In genomic region chr7:32539366-32539765, GRCh38 we compare ENCODE assay signal across 1 cellular context.
A peak's percentile ranks its signal among the peaks of the same experiment; 100 is the strongest.
TF ChIP-seq lines count a peak whose summit lies in the region.

No MANE protein-coding gene starts in this region.

TF ChIP-seq in K562, 482 proteins besides CTCF, POLR2A, EP300 and RAD21 (continued from another document and continues in another):
- TF ChIP-seq ZBTB33 (CRISPR knock-in tag; IDR thresholded peaks at IDR 0.05): no peak
- TF ChIP-seq ZNF778 (CRISPR knock-in tag; IDR thresholded peaks at IDR 0.05): no peak
- TF ChIP-seq NR3C1 (CRISPR knock-in tag; IDR thresholded peaks at IDR 0.05): no peak
- no peak for TF ChIP-seq TCF7L2 (IDR thresholded peaks at IDR 0.05; ENCODE audit: low read depth, low read length)
- no peak for TF ChIP-seq JUND (IDR thresholded peaks at IDR 0.05; ENCODE audit: borderline replicate concordance, low read depth, low read length)
- TF ChIP-seq JUND (tag; IDR thresholded peaks at IDR 0.05; ENCODE audit: borderline replicate concordance, low read depth, low read length): no peak
- TF ChIP-seq SETDB1 (IDR thresholded peaks at IDR 0.05; ENCODE audit: low read length): no peak
- no peak for TF ChIP-seq SNIP1 (IDR thresholded peaks at IDR 0.05; ENCODE audit: low read depth)
- TF ChIP-seq YBX1 (IDR thresholded peaks at IDR 0.05): no peak
- TF ChIP-seq ZNF134 (CRISPR knock-in tag; conservative IDR thresholded peaks at IDR 0.05): peak; percentile 60
- no peak for TF ChIP-seq CHD4 (IDR thresholded peaks at IDR 0.05; ENCODE audit: insufficient read depth, insufficient replicate concordance, low read depth, low read length, poor library complexity, severe bottlenecking)
- no peak for TF ChIP-seq CREB5 (CRISPR knock-in tag; IDR thresholded peaks at IDR 0.05)
- TF ChIP-seq, protein P1, sequence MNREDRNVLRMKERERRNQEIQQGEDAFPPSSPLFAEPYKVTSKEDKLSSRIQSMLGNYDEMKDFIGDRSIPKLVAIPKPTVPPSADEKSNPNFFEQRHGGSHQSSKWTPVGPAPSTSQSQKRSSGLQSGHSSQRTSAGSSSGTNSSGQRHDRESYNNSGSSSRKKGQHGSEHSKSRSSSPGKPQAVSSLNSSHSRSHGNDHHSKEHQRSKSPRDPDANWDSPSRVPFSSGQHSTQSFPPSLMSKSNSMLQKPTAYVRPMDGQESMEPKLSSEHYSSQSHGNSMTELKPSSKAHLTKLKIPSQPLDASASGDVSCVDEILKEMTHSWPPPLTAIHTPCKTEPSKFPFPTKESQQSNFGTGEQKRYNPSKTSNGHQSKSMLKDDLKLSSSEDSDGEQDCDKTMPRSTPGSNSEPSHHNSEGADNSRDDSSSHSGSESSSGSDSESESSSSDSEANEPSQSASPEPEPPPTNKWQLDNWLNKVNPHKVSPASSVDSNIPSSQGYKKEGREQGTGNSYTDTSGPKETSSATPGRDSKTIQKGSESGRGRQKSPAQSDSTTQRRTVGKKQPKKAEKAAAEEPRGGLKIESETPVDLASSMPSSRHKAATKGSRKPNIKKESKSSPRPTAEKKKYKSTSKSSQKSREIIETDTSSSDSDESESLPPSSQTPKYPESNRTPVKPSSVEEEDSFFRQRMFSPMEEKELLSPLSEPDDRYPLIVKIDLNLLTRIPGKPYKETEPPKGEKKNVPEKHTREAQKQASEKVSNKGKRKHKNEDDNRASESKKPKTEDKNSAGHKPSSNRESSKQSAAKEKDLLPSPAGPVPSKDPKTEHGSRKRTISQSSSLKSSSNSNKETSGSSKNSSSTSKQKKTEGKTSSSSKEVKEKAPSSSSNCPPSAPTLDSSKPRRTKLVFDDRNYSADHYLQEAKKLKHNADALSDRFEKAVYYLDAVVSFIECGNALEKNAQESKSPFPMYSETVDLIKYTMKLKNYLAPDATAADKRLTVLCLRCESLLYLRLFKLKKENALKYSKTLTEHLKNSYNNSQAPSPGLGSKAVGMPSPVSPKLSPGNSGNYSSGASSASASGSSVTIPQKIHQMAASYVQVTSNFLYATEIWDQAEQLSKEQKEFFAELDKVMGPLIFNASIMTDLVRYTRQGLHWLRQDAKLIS (CRISPR knock-in tag; IDR thresholded peaks at IDR 0.05): no peak
- no peak for TF ChIP-seq CC2D1A (IDR thresholded peaks at IDR 0.05)
- TF ChIP-seq, protein P2, sequence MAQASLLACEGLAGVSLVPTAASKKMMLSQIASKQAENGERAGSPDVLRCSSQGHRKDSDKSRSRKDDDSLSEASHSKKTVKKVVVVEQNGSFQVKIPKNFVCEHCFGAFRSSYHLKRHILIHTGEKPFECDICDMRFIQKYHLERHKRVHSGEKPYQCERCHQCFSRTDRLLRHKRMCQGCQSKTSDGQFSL (CRISPR knock-in tag; IDR thresholded peaks at IDR 0.05): no peak
- TF ChIP-seq, protein P2 (tag; IDR thresholded peaks at IDR 0.05): peak in 1 of 2 experiments; percentile 92; a peak in 2 of 4 replicates
- TF ChIP-seq POLR2B (IDR thresholded peaks at IDR 0.05; ENCODE audit: low read depth, partially characterized antibody): no peak
- no peak for TF ChIP-seq FIP1L1 (IDR thresholded peaks at IDR 0.05; ENCODE audit: low read depth, low read length, poor library complexity, severe bottlenecking)
- no peak for TF ChIP-seq SOX6 (IDR thresholded peaks at IDR 0.05)
- TF ChIP-seq, protein P3, sequence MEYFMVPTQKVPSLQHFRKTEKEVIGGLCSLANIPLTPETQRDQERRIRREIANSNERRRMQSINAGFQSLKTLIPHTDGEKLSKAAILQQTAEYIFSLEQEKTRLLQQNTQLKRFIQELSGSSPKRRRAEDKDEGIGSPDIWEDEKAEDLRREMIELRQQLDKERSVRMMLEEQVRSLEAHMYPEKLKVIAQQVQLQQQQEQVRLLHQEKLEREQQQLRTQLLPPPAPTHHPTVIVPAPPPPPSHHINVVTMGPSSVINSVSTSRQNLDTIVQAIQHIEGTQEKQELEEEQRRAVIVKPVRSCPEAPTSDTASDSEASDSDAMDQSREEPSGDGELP (CRISPR knock-in tag; IDR thresholded peaks at IDR 0.05; ENCODE audit: borderline replicate concordance): no peak
- TF ChIP-seq, protein P4, sequence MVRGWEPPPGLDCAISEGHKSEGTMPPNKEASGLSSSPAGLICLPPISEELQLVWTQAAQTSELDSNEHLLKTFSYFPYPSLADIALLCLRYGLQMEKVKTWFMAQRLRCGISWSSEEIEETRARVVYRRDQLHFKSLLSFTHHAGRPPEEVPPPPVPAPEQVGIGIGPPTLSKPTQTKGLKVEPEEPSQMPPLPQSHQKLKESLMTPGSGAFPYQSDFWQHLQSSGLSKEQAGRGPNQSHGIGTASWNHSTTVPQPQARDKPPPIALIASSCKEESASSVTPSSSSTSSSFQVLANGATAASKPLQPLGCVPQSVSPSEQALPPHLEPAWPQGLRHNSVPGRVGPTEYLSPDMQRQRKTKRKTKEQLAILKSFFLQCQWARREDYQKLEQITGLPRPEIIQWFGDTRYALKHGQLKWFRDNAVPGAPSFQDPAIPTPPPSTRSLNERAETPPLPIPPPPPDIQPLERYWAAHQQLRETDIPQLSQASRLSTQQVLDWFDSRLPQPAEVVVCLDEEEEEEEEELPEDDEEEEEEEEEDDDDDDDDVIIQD (CRISPR knock-in tag; IDR thresholded peaks at IDR 0.05): no peak
- TF ChIP-seq SIN3B (IDR thresholded peaks at IDR 0.05; ENCODE audit: low read depth): no peak
- TF ChIP-seq FOSL1 (tag; conservative IDR thresholded peaks at IDR 0.05): no peak
- TF ChIP-seq RFX7 (CRISPR knock-in tag; IDR thresholded peaks at IDR 0.05): no peak
- no peak for TF ChIP-seq BCOR (IDR thresholded peaks at IDR 0.05)
- no peak for TF ChIP-seq GTF2B (IDR thresholded peaks at IDR 0.05; ENCODE audit: extremely low read depth, insufficient read length)
- TF ChIP-seq MTA3 (IDR thresholded peaks at IDR 0.05; ENCODE audit: borderline replicate concordance): no peak
- TF ChIP-seq E2F5 (CRISPR knock-in tag; IDR thresholded peaks at IDR 0.05): no peak
- TF ChIP-seq, protein P5, sequence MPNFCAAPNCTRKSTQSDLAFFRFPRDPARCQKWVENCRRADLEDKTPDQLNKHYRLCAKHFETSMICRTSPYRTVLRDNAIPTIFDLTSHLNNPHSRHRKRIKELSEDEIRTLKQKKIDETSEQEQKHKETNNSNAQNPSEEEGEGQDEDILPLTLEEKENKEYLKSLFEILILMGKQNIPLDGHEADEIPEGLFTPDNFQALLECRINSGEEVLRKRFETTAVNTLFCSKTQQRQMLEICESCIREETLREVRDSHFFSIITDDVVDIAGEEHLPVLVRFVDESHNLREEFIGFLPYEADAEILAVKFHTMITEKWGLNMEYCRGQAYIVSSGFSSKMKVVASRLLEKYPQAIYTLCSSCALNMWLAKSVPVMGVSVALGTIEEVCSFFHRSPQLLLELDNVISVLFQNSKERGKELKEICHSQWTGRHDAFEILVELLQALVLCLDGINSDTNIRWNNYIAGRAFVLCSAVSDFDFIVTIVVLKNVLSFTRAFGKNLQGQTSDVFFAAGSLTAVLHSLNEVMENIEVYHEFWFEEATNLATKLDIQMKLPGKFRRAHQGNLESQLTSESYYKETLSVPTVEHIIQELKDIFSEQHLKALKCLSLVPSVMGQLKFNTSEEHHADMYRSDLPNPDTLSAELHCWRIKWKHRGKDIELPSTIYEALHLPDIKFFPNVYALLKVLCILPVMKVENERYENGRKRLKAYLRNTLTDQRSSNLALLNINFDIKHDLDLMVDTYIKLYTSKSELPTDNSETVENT (CRISPR knock-in tag; IDR thresholded peaks at IDR 0.05): no peak
- TF ChIP-seq NFRKB (IDR thresholded peaks at IDR 0.05; ENCODE audit: low read depth): no peak
- TF ChIP-seq, protein P6, sequence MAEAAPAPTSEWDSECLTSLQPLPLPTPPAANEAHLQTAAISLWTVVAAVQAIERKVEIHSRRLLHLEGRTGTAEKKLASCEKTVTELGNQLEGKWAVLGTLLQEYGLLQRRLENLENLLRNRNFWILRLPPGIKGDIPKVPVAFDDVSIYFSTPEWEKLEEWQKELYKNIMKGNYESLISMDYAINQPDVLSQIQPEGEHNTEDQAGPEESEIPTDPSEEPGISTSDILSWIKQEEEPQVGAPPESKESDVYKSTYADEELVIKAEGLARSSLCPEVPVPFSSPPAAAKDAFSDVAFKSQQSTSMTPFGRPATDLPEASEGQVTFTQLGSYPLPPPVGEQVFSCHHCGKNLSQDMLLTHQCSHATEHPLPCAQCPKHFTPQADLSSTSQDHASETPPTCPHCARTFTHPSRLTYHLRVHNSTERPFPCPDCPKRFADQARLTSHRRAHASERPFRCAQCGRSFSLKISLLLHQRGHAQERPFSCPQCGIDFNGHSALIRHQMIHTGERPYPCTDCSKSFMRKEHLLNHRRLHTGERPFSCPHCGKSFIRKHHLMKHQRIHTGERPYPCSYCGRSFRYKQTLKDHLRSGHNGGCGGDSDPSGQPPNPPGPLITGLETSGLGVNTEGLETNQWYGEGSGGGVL (CRISPR knock-in tag; IDR thresholded peaks at IDR 0.05): no peak
- no peak for TF ChIP-seq STAG1 (CRISPR knock-in tag; IDR thresholded peaks at IDR 0.05; ENCODE audit: borderline replicate concordance)
- no peak for TF ChIP-seq SREBF1 (IDR thresholded peaks at IDR 0.05; ENCODE audit: borderline replicate concordance, low read depth, low read length)
- TF ChIP-seq ZNF175 (CRISPR knock-in tag; IDR thresholded peaks at IDR 0.05; ENCODE audit: low read depth): peak; percentile 73
- peak; percentile 58; the same call in 1 of the 2 replicates for TF ChIP-seq ZNF197 (CRISPR knock-in tag; IDR thresholded peaks at IDR 0.05; ENCODE audit: low read depth)
- TF ChIP-seq CCAR2 (IDR thresholded peaks at IDR 0.05; ENCODE audit: low read depth, low read length): no peak
- TF ChIP-seq RFX1 (IDR thresholded peaks at IDR 0.05): no peak
- no peak for TF ChIP-seq POLR2AphosphoS2 (IDR thresholded peaks at IDR 0.05; ENCODE audit: low read length)
- TF ChIP-seq CBX1 (IDR thresholded peaks at IDR 0.05; ENCODE audit: low read depth): no peak
- no peak for TF ChIP-seq TCFL5 (CRISPR knock-in tag; conservative IDR thresholded peaks at IDR 0.05)
- TF ChIP-seq, protein P7, sequence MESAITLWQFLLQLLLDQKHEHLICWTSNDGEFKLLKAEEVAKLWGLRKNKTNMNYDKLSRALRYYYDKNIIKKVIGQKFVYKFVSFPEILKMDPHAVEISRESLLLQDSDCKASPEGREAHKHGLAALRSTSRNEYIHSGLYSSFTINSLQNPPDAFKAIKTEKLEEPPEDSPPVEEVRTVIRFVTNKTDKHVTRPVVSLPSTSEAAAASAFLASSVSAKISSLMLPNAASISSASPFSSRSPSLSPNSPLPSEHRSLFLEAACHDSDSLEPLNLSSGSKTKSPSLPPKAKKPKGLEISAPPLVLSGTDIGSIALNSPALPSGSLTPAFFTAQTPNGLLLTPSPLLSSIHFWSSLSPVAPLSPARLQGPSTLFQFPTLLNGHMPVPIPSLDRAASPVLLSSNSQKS (CRISPR knock-in tag; IDR thresholded peaks at IDR 0.05): no peak
- TF ChIP-seq NCOA4 (IDR thresholded peaks at IDR 0.05; ENCODE audit: partially characterized antibody): no peak
- TF ChIP-seq ZBED1 (IDR thresholded peaks at IDR 0.05): no peak
- peak; percentile 36; the same call in 1 of the 2 replicates for TF ChIP-seq TAF7 (tag; IDR thresholded peaks at IDR 0.05)
- TF ChIP-seq ZNF23 (CRISPR knock-in tag; IDR thresholded peaks at IDR 0.05): no peak
- TF ChIP-seq ZNF445 (CRISPR knock-in tag; IDR thresholded peaks at IDR 0.05; ENCODE audit: low read depth): no peak
- no peak for TF ChIP-seq HEY1 (CRISPR knock-in tag; IDR thresholded peaks at IDR 0.05; ENCODE audit: borderline replicate concordance)
- TF ChIP-seq, protein P8, sequence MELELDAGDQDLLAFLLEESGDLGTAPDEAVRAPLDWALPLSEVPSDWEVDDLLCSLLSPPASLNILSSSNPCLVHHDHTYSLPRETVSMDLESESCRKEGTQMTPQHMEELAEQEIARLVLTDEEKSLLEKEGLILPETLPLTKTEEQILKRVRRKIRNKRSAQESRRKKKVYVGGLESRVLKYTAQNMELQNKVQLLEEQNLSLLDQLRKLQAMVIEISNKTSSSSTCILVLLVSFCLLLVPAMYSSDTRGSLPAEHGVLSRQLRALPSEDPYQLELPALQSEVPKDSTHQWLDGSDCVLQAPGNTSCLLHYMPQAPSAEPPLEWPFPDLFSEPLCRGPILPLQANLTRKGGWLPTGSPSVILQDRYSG (tag; conservative IDR thresholded peaks at IDR 0.05; ENCODE audit: low read depth): peak; percentile 82
- no peak for TF ChIP-seq RBM22 (IDR thresholded peaks at IDR 0.05; ENCODE audit: low read depth, low read length, poor library complexity, severe bottlenecking)
